12 cellular contexts compared by ENCODE assay signal in the genomic region with DNA sequence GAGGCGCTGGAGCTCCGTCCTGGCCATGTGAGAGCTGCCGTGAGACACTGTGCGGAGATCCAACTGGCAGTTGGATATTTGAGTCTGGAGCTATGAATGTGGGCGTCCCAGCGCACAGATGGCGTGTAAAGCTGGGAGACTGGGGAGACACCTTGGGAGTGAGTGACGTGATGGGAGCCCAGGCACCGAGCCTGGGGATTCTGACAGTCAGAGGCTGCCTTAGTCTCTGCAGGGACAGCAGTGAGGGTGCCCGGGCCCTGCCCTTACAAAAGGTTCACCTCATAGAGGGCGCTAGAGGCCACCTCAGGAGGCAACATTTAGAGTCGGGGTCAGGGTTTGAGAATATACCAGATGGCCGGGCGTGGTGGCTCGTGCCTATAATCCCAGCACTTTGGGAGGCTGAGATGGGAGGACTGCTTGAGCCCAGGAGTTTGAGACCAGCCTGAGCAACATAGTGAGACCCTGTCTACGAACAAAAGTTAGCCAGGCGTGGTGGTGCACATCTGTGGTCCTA.
DNase-seq lines count a peak whose midpoint lies in the region; ATAC-seq and TF ChIP-seq lines count a peak whose summit lies in the region.
"Had no signal": no experiment of that assay in that cellular context is flagged by ENCODE, and none has a peak within 500 bp of the region (broad histone marks: within the 10 kb centered on the region; RNA-seq: fewer than 3 reads in every experiment).

No MANE protein-coding gene starts in this region.

- no peaks in the 10 kb centered on the region for H3K36me3 Mint-ChIP-seq in endothelial cell (ENCODE audit: low read depth, unreplicated experiment)

- H3K4me3 ChIP-seq in retinal pigment epithelial cell (ENCODE audit: low read length) = no peak overlapping the region
- H3K4me3 ChIP-seq: PC-9, tibial artery had no signal

- peak overlapping the region; percentile 4 for H3K27ac Mint-ChIP-seq in endothelial cell (ENCODE audit: unreplicated experiment)

- H3K27me3 Mint-ChIP-seq in endothelial cell (ENCODE audit: unreplicated experiment) = peaks cover 1% of the 10 kb centered on the region

- H3K4me1 Mint-ChIP-seq in endothelial cell (ENCODE audit: unreplicated experiment) = peaks cover 2% of the 10 kb centered on the region

- TF ChIP-seq CTCF in endothelial cell (IDR thresholded peaks at IDR 0.05; ENCODE audit: unreplicated experiment) (no peak), retinal pigment epithelial cell (conservative IDR thresholded peaks at IDR 0.05; ENCODE audit: low read depth, low read length) (peak; percentile 16)

- ATAC-seq in GM21360 (IDR thresholded peaks at IDR 0.05; ENCODE audit: unreplicated experiment) = no peak
- no peak for ATAC-seq in HG03354 (IDR thresholded peaks at IDR 0.05; ENCODE audit: poor library complexity, severe bottlenecking, unreplicated experiment)

- no peaks in the 10 kb centered on the region for H3K9me3 Mint-ChIP-seq in endothelial cell (ENCODE audit: unreplicated experiment)

- DNase-seq in activated CD8-positive, alpha-beta memory T cell treated with anti-CD3 and anti-CD28 coated beads for 24 hours = peak; percentile 47
- DNase-seq in activated CD8-positive, alpha-beta memory T cell treated with anti-CD3 and anti-CD28 coated beads, Interleukin-2, amount 50 U/mL, for 48 hours = no peak
- DNase-seq in NCI-H2171 treated with DMSO at 0.1 percent for 48 hours (lab: John Stamatoyannopoulos, UW) (peak; percentile 95), endothelial cell (ENCODE audit: low spot score) (peak; percentile 7), retinal pigment epithelial cell (ENCODE audit: low read depth) (no peak)
- DNase-seq in effector CD4-positive, alpha-beta T cell = no peak
- DNase-seq: GF-D8, NCI-H1105 treated with DMSO at 0.1 percent for 48 hours, PC-9, tibial artery had no signal

- no peak overlapping the region for H3K4me3 Mint-ChIP-seq in endothelial cell (ENCODE audit: unreplicated experiment)

Comparison
In these comparisons a context has a peak if more than half of its experiments do, and no peak if none do; other contexts are left out.
1. DNase-seq: peak in activated CD8-positive, alpha-beta memory T cell treated with anti-CD3 and anti-CD28 coated beads for 24 hours (single experiment), NCI-H2171 treated with DMSO at 0.1 percent for 48 hours (single experiment) and endothelial cell (single experiment); none in activated CD8-positive, alpha-beta memory T cell treated with anti-CD3 and anti-CD28 coated beads, Interleukin-2, amount 50 U/mL, for 48 hours (single experiment), retinal pigment epithelial cell (single experiment) and effector CD4-positive, alpha-beta T cell (single experiment).